In genomic region chr7:154985230-154985629, GRCh38 we compare ENCODE assay signal across 28 cellular contexts.
"Had no signal": no experiment of that assay in that cellular context is flagged by ENCODE, and none has a peak within 500 bp of the region (broad histone marks: within the 10 kb centered on the region; RNA-seq: fewer than 3 reads in every experiment).

No MANE protein-coding gene starts in this region.

- H3K27me3 Mint-ChIP-seq: activated B cell treated with CpG ODN at 0.5 μM for 24 hours; naive thymus-derived CD4-positive, alpha-beta T cell; stimulated activated naive B cell treated with anti-CD40 and anti-IgM and Interleukin-4, amounts not matched to agents 10 μg/mL and 1 μg/mL and 100 μg/mL, for 72 hours had no signal

- DNase-seq: activated B cell treated with CpG ODN at 0.5 μM for 24 hours; activated CD8-positive, alpha-beta memory T cell treated with anti-CD3 and anti-CD28 coated beads for 24 hours; anterior cingulate cortex; body of pancreas; effector memory CD4-positive, alpha-beta T cell; islet precursor cell; left cardiac atrium; midbrain; naive thymus-derived CD4-positive, alpha-beta T cell; nucleus accumbens; pancreas; stimulated activated CD4-positive, alpha-beta T cell treated with anti-CD3 and anti-CD28 coated beads, Interleukin-1b, Interleukin-23, amount 100 ng/mL, for 48 hours; stimulated activated CD4-positive, alpha-beta T cell treated with anti-CD3 and anti-CD28 coated beads, Interleukin-4, amount 100 ng/mL, for 4 hours; stimulated activated CD8-positive, alpha-beta memory T cell treated with anti-CD3 and anti-CD28 coated beads, Interleukin-4, amount 100 ng/mL, for 48 hours; stimulated activated naive B cell treated with anti-CD40 and anti-IgM and Interleukin-4, amounts not matched to agents 10 μg/mL and 1 μg/mL and 100 μg/mL, for 72 hours; stomach; T-helper 2 cell; thyroid gland; upper lobe of right lung had no signal

- H3K4me2 ChIP-seq: hepatocyte, smooth muscle cell had no signal

- H3K4me3 Mint-ChIP-seq: activated B cell treated with CpG ODN at 0.5 μM for 24 hours; naive thymus-derived CD4-positive, alpha-beta T cell; neural crest cell; stimulated activated naive B cell treated with anti-CD40 and anti-IgM and Interleukin-4, amounts not matched to agents 10 μg/mL and 1 μg/mL and 100 μg/mL, for 72 hours had no signal

- H3K9me3 Mint-ChIP-seq: activated B cell treated with CpG ODN at 0.5 μM for 24 hours; activated naive CD4-positive, alpha-beta T cell treated with anti-CD3 and anti-CD28 coated beads, Interleukin-2, amount 50 U/mL, for 72 hours; activated T-helper 2 cell treated with anti-CD3 and anti-CD28 coated beads, Interferon-gamma antibody, Interleukin-2, Interleukin-4, amounts not matched to agents 10 μg/mL and 5 μg/mL and 100 μg/mL, durations not matched to agents 14 hours and 24 hours and 36 hours; naive thymus-derived CD4-positive, alpha-beta T cell; neural crest cell; stimulated activated naive B cell treated with anti-CD40 and anti-IgM and Interleukin-4, amounts not matched to agents 10 μg/mL and 1 μg/mL and 100 μg/mL, for 72 hours had no signal

- H3K4me1 Mint-ChIP-seq: neural crest cell had no signal

- H3K9me3 ChIP-seq: body of pancreas, gastroesophageal sphincter, pancreas, right atrium auricular region, stomach, thyroid gland, upper lobe of right lung had no signal

- ATAC-seq: activated naive CD4-positive, alpha-beta T cell treated with anti-CD3 and anti-CD28 coated beads, Interleukin-2, amount 50 U/mL, for 72 hours; body of pancreas; gastroesophageal sphincter; naive thymus-derived CD4-positive, alpha-beta T cell; pancreas; stimulated activated naive B cell treated with anti-CD40 and anti-IgM and Interleukin-4, amounts not matched to agents 10 μg/mL and 1 μg/mL and 100 μg/mL, for 72 hours had no signal

- H3K27ac ChIP-seq: body of pancreas, coronary artery, hepatocyte, pancreas, right atrium auricular region, stomach, thyroid gland, upper lobe of right lung had no signal

- H3K27ac Mint-ChIP-seq: activated B cell treated with CpG ODN at 0.5 μM for 24 hours; activated naive CD4-positive, alpha-beta T cell treated with anti-CD3 and anti-CD28 coated beads, Interleukin-2, amount 50 U/mL, for 72 hours; activated T-helper 2 cell treated with anti-CD3 and anti-CD28 coated beads, Interferon-gamma antibody, Interleukin-2, Interleukin-4, amounts not matched to agents 10 μg/mL and 5 μg/mL and 100 μg/mL, durations not matched to agents 14 hours and 24 hours and 36 hours; stimulated activated naive B cell treated with anti-CD40 and anti-IgM and Interleukin-4, amounts not matched to agents 10 μg/mL and 1 μg/mL and 100 μg/mL, for 72 hours had no signal

- H3K79me2 ChIP-seq: hepatocyte had no signal

- H3K36me3 ChIP-seq: pancreas, right atrium auricular region, thyroid gland, upper lobe of right lung had no signal

- H3K4me1 ChIP-seq: body of pancreas, pancreas, thyroid gland, upper lobe of right lung had no signal

- H3K27me3 ChIP-seq: body of pancreas, dorsolateral prefrontal cortex, gastroesophageal sphincter, hepatocyte, pancreas, right atrium auricular region, stomach, thyroid gland, upper lobe of right lung had no signal

- H2AFZ ChIP-seq: hepatocyte had no signal

- H3K4me3 ChIP-seq: body of pancreas, coronary artery, dorsolateral prefrontal cortex, gastroesophageal sphincter, hepatocyte, pancreas, right atrium auricular region, smooth muscle cell, stomach, thyroid gland, upper lobe of right lung had no signal
